Comparison of ENCODE assay signal across 8 cellular contexts in genomic region chr6:15023448-15023847, GRCh38.
A peak's percentile ranks its signal among the peaks of the same experiment; 100 is the strongest.
DNase-seq lines count a peak whose midpoint lies in the region; ATAC-seq and TF ChIP-seq lines count a peak whose summit lies in the region.

No MANE protein-coding gene starts in this region.

- CTCF ChIA-PET in GM10248 (lab: Yijun Ruan, JAX): interaction anchor here (1.3 kb wide), 1 partner anchor 147 kb away, joined by 3 read pairs; no protein-coding TSS in a partner anchor

- peak; percentile 80 for ATAC-seq in GM21528 (IDR thresholded peaks at IDR 0.05; ENCODE audit: low FRiP score, unreplicated experiment)
- ATAC-seq in effector memory CD8-positive, alpha-beta T cell (replicated peaks): peak; percentile 91

- H3K9me3 ChIP-seq in HUES6 (ENCODE audit: control insufficient read depth, insufficient read depth, low read depth, low read length) (no peaks in the 10 kb centered on the region), WERI-Rb-1 (ENCODE audit: severe bottlenecking) (no peaks in the 10 kb centered on the region)

- H3K4me3 Mint-ChIP-seq in effector memory CD8-positive, alpha-beta T cell: peak overlapping the region; percentile 78 to 79

- H3K9ac ChIP-seq in HUES6 (ENCODE audit: low read length): peak overlapping the region; percentile 25

- H3K36me3 Mint-ChIP-seq in effector memory CD8-positive, alpha-beta T cell (ENCODE audit: insufficient read depth): no peaks in the 10 kb centered on the region

- no peaks in the 10 kb centered on the region for H3K9me3 Mint-ChIP-seq in effector memory CD8-positive, alpha-beta T cell

- peaks cover 13% of the 10 kb centered on the region for H3K4me1 ChIP-seq in HUES6 (ENCODE audit: control insufficient read depth, insufficient read depth, low read length)

- DNase-seq in GM10248 (ENCODE audit: extremely low spot score) (peak; percentile 84), WERI-Rb-1 (no peak), hepatic stellate cell (ENCODE audit: low spot score) (no peak), hypothalamus (lab: John Stamatoyannopoulos, UW) (no peak), iPS-NIHi11 (ENCODE audit: low spot score) (no peak)
- DNase-seq in effector memory CD8-positive, alpha-beta T cell: peak; percentile 18 to 53 (median 24)

- H3K27ac ChIP-seq in HUES6 (ENCODE audit: low read depth, low read length) (peak overlapping the region; percentile 35; the same call in 1 of the 2 replicates), WERI-Rb-1 (no peak overlapping the region)

- H3K27ac Mint-ChIP-seq in effector memory CD8-positive, alpha-beta T cell: peak overlapping the region; percentile 91 to 97

- H3K27me3 Mint-ChIP-seq in effector memory CD8-positive, alpha-beta T cell: peaks cover 6 to 27% of the 10 kb centered on the region in 2 donors

- POLR2A ChIA-PET in GM10248 (lab: Yijun Ruan, JAX): no interaction called here

- H3K27me3 ChIP-seq in HUES6 (ENCODE audit: control insufficient read depth, insufficient read depth, low read length) (no peaks in the 10 kb centered on the region), WERI-Rb-1 (ENCODE audit: insufficient read depth, low read depth, severe bottlenecking) (no peaks in the 10 kb centered on the region)

- H3K36me3 ChIP-seq in HUES6 (ENCODE audit: control insufficient read depth, insufficient read depth, low read length) (no peaks in the 10 kb centered on the region), WERI-Rb-1 (no peaks in the 10 kb centered on the region)

- no peak for TF ChIP-seq CTCF in GM10248 (IDR thresholded peaks at IDR 0.05; ENCODE audit: control extremely low read depth, extremely low read depth, low read depth, missing control alignments)
- TF ChIP-seq CTCF in WERI-Rb-1 (IDR thresholded peaks at IDR 0.05; ENCODE audit: low read depth, low read length): no peak

- H3K4me1 Mint-ChIP-seq in effector memory CD8-positive, alpha-beta T cell (ENCODE audit: low read depth in 2 of 2): peaks cover 17 to 19% of the 10 kb centered on the region in 2 donors

- H3K4me3 ChIP-seq in HUES6 (ENCODE audit: low read depth, low read length) (no peak overlapping the region), WERI-Rb-1 (ENCODE audit: low read depth, low read length) (no peak overlapping the region)

Comparison
In these comparisons a context has a peak if more than half of its experiments do, and no peak if none do; other contexts are left out.
1. DNase-seq: peak in GM10248 (single experiment) and effector memory CD8-positive, alpha-beta T cell (3 of 3); none in WERI-Rb-1 (single experiment), hepatic stellate cell (single experiment), hypothalamus (0 of 51) and iPS-NIHi11 (single experiment).